20 cellular contexts compared by ENCODE assay signal in genomic region chr17:20170085-20170484, GRCh38.
"Had no signal": no experiment of that assay in that cellular context is flagged by ENCODE, and none has a peak within 500 bp of the region (broad histone marks: within the 10 kb centered on the region; RNA-seq: fewer than 3 reads in every experiment).

No MANE protein-coding gene starts in this region.

- H3K27me3 ChIP-seq: colonic mucosa, gastrocnemius medialis, left lung, right lobe of liver, tibial artery had no signal

- H3K9me3 Mint-ChIP-seq: immature natural killer cell; memory B cell; naive B cell; nephron; stimulated activated effector memory CD8-positive, alpha-beta T cell treated with anti-CD3 and anti-CD28 coated beads, Interleukin-12 subunit alpha, Interleukin-12 subunit beta, amount 100 ng/mL, for 72 hours had no signal

- H3K4me1 Mint-ChIP-seq: memory B cell; stimulated activated effector memory CD8-positive, alpha-beta T cell treated with anti-CD3 and anti-CD28 coated beads, Interleukin-12 subunit alpha, Interleukin-12 subunit beta, amount 100 ng/mL, for 72 hours had no signal

- ATAC-seq: gastrocnemius medialis; left lung; lower lobe of right lung; psoas muscle; right lobe of liver; stimulated activated effector memory CD8-positive, alpha-beta T cell treated with anti-CD3 and anti-CD28 coated beads, Interleukin-12 subunit alpha, Interleukin-12 subunit beta, amount 100 ng/mL, for 72 hours; stimulated activated naive CD8-positive, alpha-beta T cell treated with anti-CD3 and anti-CD28 coated beads, Interleukin-15, Interleukin-2, amounts not matched to agents 100 U/mL and 50 U/mL, for 24 hours had no signal

- H3K4me1 ChIP-seq: colonic mucosa, gastrocnemius medialis, left lung, lower lobe of right lung, psoas muscle, right lobe of liver had no signal

- H3K9ac ChIP-seq: parathyroid adenoma had no signal

- H2AFZ ChIP-seq: parathyroid adenoma had no signal

- DNase-seq: cerebellar nuclear complex; colonic mucosa; effector CD8-positive, alpha-beta T cell; gastrocnemius medialis; glutamatergic neuron; immature natural killer cell; left lung; lower lobe of right lung; naive B cell; psoas muscle; retina; right lobe of liver; stimulated activated CD4-positive, alpha-beta T cell treated with anti-CD3 and anti-CD28 coated beads, Interleukin-4, amount 100 ng/mL, for 1 hour; stimulated activated CD8-positive, alpha-beta memory T cell treated with anti-CD3 and anti-CD28 coated beads, Interleukin-4, amount 100 ng/mL, for 48 hours; stimulated activated naive CD8-positive, alpha-beta T cell treated with anti-CD3 and anti-CD28 coated beads, Interleukin-15, Interleukin-2, amounts not matched to agents 100 U/mL and 50 U/mL, for 24 hours; tibial artery had no signal

- H3K27me3 Mint-ChIP-seq: memory B cell, naive B cell had no signal

- H3K36me3 ChIP-seq: colonic mucosa, gastrocnemius medialis, left lung, lower lobe of right lung, right lobe of liver, tibial artery had no signal

- H3K27ac Mint-ChIP-seq: immature natural killer cell; memory B cell; nephron; stimulated activated effector memory CD8-positive, alpha-beta T cell treated with anti-CD3 and anti-CD28 coated beads, Interleukin-12 subunit alpha, Interleukin-12 subunit beta, amount 100 ng/mL, for 72 hours had no signal

- H3K36me3 Mint-ChIP-seq: memory B cell; naive B cell; stimulated activated effector memory CD8-positive, alpha-beta T cell treated with anti-CD3 and anti-CD28 coated beads, Interleukin-12 subunit alpha, Interleukin-12 subunit beta, amount 100 ng/mL, for 72 hours had no signal

- H3K4me3 ChIP-seq: colonic mucosa, gastrocnemius medialis, left lung, lower lobe of right lung, psoas muscle, right lobe of liver, tibial artery had no signal

- H3K9me3 ChIP-seq: colonic mucosa, gastrocnemius medialis, left lung, lower lobe of right lung, psoas muscle, right lobe of liver, tibial artery had no signal

- H3K4me3 Mint-ChIP-seq: immature natural killer cell; memory B cell; naive B cell; nephron; stimulated activated effector memory CD8-positive, alpha-beta T cell treated with anti-CD3 and anti-CD28 coated beads, Interleukin-12 subunit alpha, Interleukin-12 subunit beta, amount 100 ng/mL, for 72 hours had no signal

- H3K27ac ChIP-seq: colonic mucosa, gastrocnemius medialis, left lung, lower lobe of right lung, parathyroid adenoma, psoas muscle, right lobe of liver, tibial artery had no signal

- H3K79me2 ChIP-seq: parathyroid adenoma had no signal
